In genomic region chr4:42786350-42787070, GRCh38 we compare ENCODE assay signal across 17 cellular contexts.
DNase-seq lines count a peak whose midpoint lies in the region; ATAC-seq, FAIRE-seq and TF ChIP-seq lines count a peak whose summit lies in the region.
"Had no signal": no experiment of that assay in that cellular context is flagged by ENCODE, and none has a peak within 500 bp of the region (broad histone marks: within the 10 kb centered on the region; RNA-seq: fewer than 3 reads in every experiment).

No MANE protein-coding gene starts in this region.

- FAIRE-seq in D721Med (lab: Jason Lieb, UNC), result no peak
- FAIRE-seq: GM18507 had no signal

- DNase-seq in Daoy (ENCODE audit: low read depth) (peak; percentile 41), NCI-H128 (lab: John Stamatoyannopoulos, UW; ENCODE audit: unreplicated experiment) (peak; percentile 63), NCI-H510A (lab: John Stamatoyannopoulos, UW) (peak; percentile 48), iPS-NIHi11 (ENCODE audit: low spot score) (peak; percentile 35), D721Med (ENCODE audit: insufficient read length, low spot score) (no peak), NCI-H2227 (lab: John Stamatoyannopoulos, UW; ENCODE audit: unreplicated experiment) (no peak)
- DNase-seq: activated effector memory CD4-positive, alpha-beta T cell treated with Interleukin-2 at 50 U/mL for 16 hours; immature natural killer cell; mesenchymal stem cell; NK-92 treated with Interleukin-12 subunit alpha and Interleukin-12 subunit beta, amount 100 ng/mL, for 24 hours; retina; stimulated activated CD4-positive, alpha-beta T cell treated with anti-CD3 and anti-CD28 coated beads, Interleukin-15, amount 100 ng/mL, for 24 hours; T-helper 2 cell had no signal

- TF ChIP-seq CTCF in D721Med (IDR thresholded peaks at IDR 0.05; ENCODE audit: insufficient read depth, missing control alignments), result no peak

- ATAC-seq in GM19452 (IDR thresholded peaks at IDR 0.05; ENCODE audit: unreplicated experiment) (no peak), GM18870 (IDR thresholded peaks at IDR 0.05; ENCODE audit: unreplicated experiment) (no peak)
- ATAC-seq: Right ventricle myocardium inferior had no signal

Comparison
In these comparisons a context has a peak if more than half of its experiments do, and no peak if none do; other contexts are left out.
1. DNase-seq: peak in Daoy (single experiment), NCI-H128 (single experiment), NCI-H510A (single experiment) and iPS-NIHi11 (single experiment); none in D721Med (single experiment) and NCI-H2227 (single experiment).